Comparison of ENCODE assay signal across 9 cellular contexts in genomic region chr16:85514601-85515318, GRCh38.
A peak's percentile ranks its signal among the peaks of the same experiment; 100 is the strongest.
DNase-seq lines count a peak whose midpoint lies in the region; ATAC-seq and TF ChIP-seq lines count a peak whose summit lies in the region.
"Had no signal": no experiment of that assay in that cellular context is flagged by ENCODE, and none has a peak within 500 bp of the region (broad histone marks: within the 10 kb centered on the region; RNA-seq: fewer than 3 reads in every experiment).

No MANE protein-coding gene starts in this region.

- peak overlapping the region in 1 of 3 experiments; percentile 46 for H3K4me3 Mint-ChIP-seq in nephron
- H3K4me3 Mint-ChIP-seq: activated B cell treated with CpG ODN at 0.5 μM for 24 hours had no signal

- H3K27me3 Mint-ChIP-seq in nephron (ENCODE audit: low read depth): peaks cover 17% of the 10 kb centered on the region

- no peak overlapping the region for H3K4me3 ChIP-seq in epithelial cell of proximal tubule (ENCODE audit: low read depth, low read length)

- TF ChIP-seq CTCF in epithelial cell of proximal tubule (conservative IDR thresholded peaks at IDR 0.05; ENCODE audit: low read depth, low read length): peak; percentile 15
- no peak for TF ChIP-seq CTCF in nephron (IDR thresholded peaks at IDR 0.05; ENCODE audit: unreplicated experiment in 3 of 3)
- no peak for TF ChIP-seq CTCF in GM20000 (IDR thresholded peaks at IDR 0.05; ENCODE audit: extremely low read depth, missing control alignments)

- H3K9me3 Mint-ChIP-seq in nephron: no peaks in the 10 kb centered on the region
- H3K9me3 Mint-ChIP-seq: activated B cell treated with CpG ODN at 0.5 μM for 24 hours had no signal

- H3K27ac Mint-ChIP-seq in nephron: peak overlapping the region; percentile 73 to 83 (median 80)
- H3K27ac Mint-ChIP-seq: activated B cell treated with CpG ODN at 0.5 μM for 24 hours had no signal

- ATAC-seq in GM21360 (IDR thresholded peaks at IDR 0.05; ENCODE audit: unreplicated experiment): no peak

- peak; percentile 96 for DNase-seq in AG08395 (ENCODE audit: low spot score)
- peak; percentile 46 for DNase-seq in NCI-H2107 (lab: John Stamatoyannopoulos, UW)
- DNase-seq in epithelial cell of proximal tubule (ENCODE audit: low read depth): peak; percentile 51
- no peak for DNase-seq in activated CD4-positive, alpha-beta T cell treated with anti-CD3 and anti-CD28 coated beads, Interleukin-2, amount 50 U/mL, for 4 hours
- DNase-seq in GM20000 (ENCODE audit: low spot score): no peak
- DNase-seq in NK-92 (lab: John Stamatoyannopoulos, UW; ENCODE audit: unreplicated experiment): no peak
- DNase-seq: activated B cell treated with CpG ODN at 0.5 μM for 24 hours had no signal

- peaks cover 56% of the 10 kb centered on the region for H3K4me1 Mint-ChIP-seq in nephron
- H3K4me1 Mint-ChIP-seq: activated B cell treated with CpG ODN at 0.5 μM for 24 hours had no signal

- peaks cover 13% of the 10 kb centered on the region for H3K36me3 Mint-ChIP-seq in nephron (ENCODE audit: low read depth)

Comparison
In these comparisons a context has a peak if more than half of its experiments do, and no peak if none do; other contexts are left out.
1. DNase-seq: peak in AG08395 (single experiment), NCI-H2107 (single experiment) and epithelial cell of proximal tubule (single experiment); none in activated CD4-positive, alpha-beta T cell treated with anti-CD3 and anti-CD28 coated beads, Interleukin-2, amount 50 U/mL, for 4 hours (0 of 2), GM20000 (single experiment) and NK-92 (single experiment).